Comparison of ENCODE assay signal across 24 cellular contexts in genomic region chr18:77321823-77322805, GRCh38.
DNase-seq lines count a peak whose midpoint lies in the region; ATAC-seq and TF ChIP-seq lines count a peak whose summit lies in the region.
"Had no signal": no experiment of that assay in that cellular context is flagged by ENCODE, and none has a peak within 500 bp of the region (broad histone marks: within the 10 kb centered on the region; RNA-seq: fewer than 3 reads in every experiment).

No MANE protein-coding gene starts in this region.

- WGBS in transverse colon (ENCODE audit: low coverage in 1 of 2), 2 donors = 20 to 58% methylated on average over 10 to 23 of the region's 23 CpGs

- no peak for TF ChIP-seq EP300 in transverse colon (IDR thresholded peaks at IDR 0.05; ENCODE audit: low read depth)

- H3K27me3 ChIP-seq in transverse colon = peaks cover 7% of the 10 kb centered on the region
- H3K27me3 ChIP-seq: gastrocnemius medialis had no signal

- H3K27ac Mint-ChIP-seq in WTC11 = no peak overlapping the region
- H3K27ac Mint-ChIP-seq: B cell; HFFc6; T-helper 2 cell treated with Interferon-gamma antibody and Interleukin-4, amounts not matched to agents 5 μg/mL and 100 μg/mL, for 36 hours had no signal

- H3K4me1 Mint-ChIP-seq in WTC11 = peaks cover 21% of the 10 kb centered on the region
- H3K4me1 Mint-ChIP-seq: B cell had no signal

- no peaks in the 10 kb centered on the region for H3K9me3 ChIP-seq in transverse colon
- H3K9me3 ChIP-seq: Caco-2, gastrocnemius medialis had no signal

- TF ChIP-seq CTCF in transverse colon (IDR thresholded peaks at IDR 0.05) (no peak), WTC11 (IDR thresholded peaks at IDR 0.05) (no peak)

- H3K27me3 Mint-ChIP-seq in WTC11 (ENCODE audit: low read depth) = no peaks in the 10 kb centered on the region

- in situ Hi-C loops in transverse colon (cut with MboI; ENCODE audit: low pct_ligation_motif_present in 1 of 4, low pct_unique_long_range_greater_than_20kb in 1 of 4, low sequenced_read_pairs in 3 of 4) = no loop called here

- no peaks in the 10 kb centered on the region for H3K36me3 ChIP-seq in transverse colon
- H3K36me3 ChIP-seq: gastrocnemius medialis had no signal

- H3K4me3 ChIP-seq in transverse colon = no peak overlapping the region
- H3K4me3 ChIP-seq: gastrocnemius medialis, SK-N-MC had no signal

- TF ChIP-seq POLR2A in transverse colon (IDR thresholded peaks at IDR 0.05) = no peak

- no peak overlapping the region for H3K4me3 Mint-ChIP-seq in WTC11
- H3K4me3 Mint-ChIP-seq: activated T-cell treated with anti-CD3 and anti-CD28 coated beads, Interleukin-2, amount 50 U/mL, for 4 hours; B cell; HFFc6; T-helper 2 cell treated with Interferon-gamma antibody and Interleukin-4, amounts not matched to agents 5 μg/mL and 100 μg/mL, for 36 hours had no signal

- DNase-seq in NCI-H146 (lab: John Stamatoyannopoulos, UW) (peak; percentile 31), NCI-H146 treated with DMSO at 0.1 percent for 48 hours (lab: John Stamatoyannopoulos, UW; ENCODE audit: unreplicated experiment) (no peak), SW480 (ENCODE audit: low spot score) (peak; percentile 12), left kidney (ENCODE audit: low read depth, low spot score) (peak; percentile 70), transverse colon (peak; percentile 37), hypothalamus (lab: John Stamatoyannopoulos, UW) (no peak), WTC11 (ENCODE audit: low spot score) (no peak)
- DNase-seq: activated CD4-positive, CD25-positive, alpha-beta regulatory T cell; activated naive CD4-positive, alpha-beta T cell treated with anti-CD3 and anti-CD28 coated beads, Interleukin-2, amount 50 U/mL, for 16 hours; activated T-cell treated with anti-CD3 and anti-CD28 coated beads, Interleukin-2, amount 50 U/mL, for 4 hours; aorta; gastrocnemius medialis; HFFc6; kidney glomerular epithelial cell; NCI-H345; NCI-H82; PC-3; stimulated activated CD4-positive, alpha-beta T cell treated with anti-CD3 and anti-CD28 coated beads, Interleukin-12 subunit alpha, Interleukin-12 subunit beta, amount 100 ng/mL, for 4 hours had no signal

- no peaks in the 10 kb centered on the region for H3K4me1 ChIP-seq in transverse colon
- H3K4me1 ChIP-seq: Caco-2 had no signal

- H3K36me3 Mint-ChIP-seq in WTC11 = no peaks in the 10 kb centered on the region

- intact Hi-C loops in transverse colon (cut with DNase I; ENCODE audit: low total_unique reads) = no loop called here

- no peak overlapping the region for H3K27ac ChIP-seq in transverse colon
- H3K27ac ChIP-seq: SK-N-MC had no signal

- CTCF ChIA-PET in WTC11 (lab: Charles Lee) = interaction anchor here (0.8 to 0.9 kb wide), 2 partner anchors 111 to 114 kb away, joined by 3 read pairs; no protein-coding TSS in a partner anchor

- POLR2A ChIA-PET in WTC11 (lab: Charles Lee) = no interaction called here

- no peaks in the 10 kb centered on the region for H3K9me3 Mint-ChIP-seq in WTC11
- H3K9me3 Mint-ChIP-seq: activated T-cell treated with anti-CD3 and anti-CD28 coated beads, Interleukin-2, amount 50 U/mL, for 4 hours; T-helper 2 cell treated with Interferon-gamma antibody and Interleukin-4, amounts not matched to agents 5 μg/mL and 100 μg/mL, for 36 hours had no signal

- ATAC-seq in HG03457 (IDR thresholded peaks at IDR 0.05; ENCODE audit: unreplicated experiment) = no peak
- no peak for ATAC-seq in WTC11
- ATAC-seq: activated T-cell treated with anti-CD3 and anti-CD28 coated beads, Interleukin-2, amount 50 U/mL, for 4 hours; esophagus mucosa; PC-3 had no signal

TF ChIP-seq in WTC11, 78 proteins besides CTCF, POLR2A, EP300 and RAD21:
- TF ChIP-seq NFATC4 (CRISPR knock-in tag; IDR thresholded peaks at IDR 0.05) (no peak), MLX (CRISPR knock-in tag; IDR thresholded peaks at IDR 0.05) (no peak), ZBTB43 (CRISPR knock-in tag; IDR thresholded peaks at IDR 0.05) (no peak), MAX (CRISPR knock-in tag; IDR thresholded peaks at IDR 0.05) (no peak), ZNF263 (CRISPR knock-in tag; IDR thresholded peaks at IDR 0.05; ENCODE audit: low read depth) (no peak)

Comparison
In these comparisons a context has a peak if more than half of its experiments do, and no peak if none do; other contexts are left out.
1. DNase-seq: peak in NCI-H146 (single experiment), SW480 (single experiment), left kidney (single experiment) and transverse colon (single experiment); none in NCI-H146 treated with DMSO at 0.1 percent for 48 hours (single experiment), hypothalamus (0 of 51) and WTC11 (single experiment).